28 cellular contexts compared by ENCODE assay signal in the genomic region with DNA sequence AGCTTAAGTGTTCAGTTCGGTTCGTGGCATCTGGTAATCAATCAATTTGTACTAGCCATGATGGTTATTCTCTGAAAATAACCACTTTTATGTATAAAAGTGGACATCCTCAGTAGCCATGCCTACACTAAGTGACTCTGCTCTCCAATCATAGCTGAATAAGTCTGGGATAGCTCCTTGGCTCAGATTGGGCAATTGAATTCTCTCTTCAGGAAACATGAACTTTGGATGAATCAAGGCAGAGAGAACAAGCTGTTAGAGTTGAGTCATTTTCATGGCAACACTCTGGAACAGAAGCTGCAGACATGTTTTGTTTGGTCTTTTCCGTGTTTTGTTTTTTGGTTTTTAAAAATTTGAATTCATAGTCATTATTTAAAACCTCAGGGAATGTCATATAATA.
A peak's percentile ranks its signal among the peaks of the same experiment; 100 is the strongest.
DNase-seq lines count a peak whose midpoint lies in the region; ATAC-seq and TF ChIP-seq lines count a peak whose summit lies in the region.
"Had no signal": no experiment of that assay in that cellular context is flagged by ENCODE, and none has a peak within 500 bp of the region (broad histone marks: within the 10 kb centered on the region; RNA-seq: fewer than 3 reads in every experiment).

No MANE protein-coding gene starts in this region.

- no peaks in the 10 kb centered on the region for H3K36me3 Mint-ChIP-seq in HFFc6 (ENCODE audit: low read depth)
- H3K36me3 Mint-ChIP-seq: activated naive CD4-positive, alpha-beta T cell treated with anti-CD3 and anti-CD28 coated beads, Interleukin-2, amount 50 U/mL, for 24 hours; memory B cell; T-cell had no signal

- H3K4me1 ChIP-seq in ACC112 (ENCODE audit: control insufficient read depth, insufficient read depth, low read length, unreplicated experiment) (peaks cover 26% of the 10 kb centered on the region), Karpas-422 (ENCODE audit: low read length) (no peaks in the 10 kb centered on the region), transverse colon (no peaks in the 10 kb centered on the region)
- H3K4me1 ChIP-seq: ascending aorta, Caco-2, stomach, tibial nerve had no signal

- no peak for ATAC-seq in GM18870 (IDR thresholded peaks at IDR 0.05; ENCODE audit: unreplicated experiment)
- ATAC-seq in GM21723 (IDR thresholded peaks at IDR 0.05; ENCODE audit: unreplicated experiment): no peak
- ATAC-seq: HCT116, T-cell had no signal

- TF ChIP-seq CTCF in HFFc6 (IDR thresholded peaks at IDR 0.05): no peak
- TF ChIP-seq CTCF in choroid plexus epithelial cell (conservative IDR thresholded peaks at IDR 0.05; ENCODE audit: low read depth, low read length): no peak
- no peak for TF ChIP-seq CTCF in transverse colon (IDR thresholded peaks at IDR 0.05)

- H3K36me3 ChIP-seq in ACC112 (ENCODE audit: insufficient read depth, low read length) (no peaks in the 10 kb centered on the region), Karpas-422 (ENCODE audit: insufficient read depth, low read length) (no peaks in the 10 kb centered on the region), transverse colon (no peaks in the 10 kb centered on the region)
- H3K36me3 ChIP-seq: ascending aorta, stomach, tibial nerve had no signal

- H3K4me3 ChIP-seq in ACC112 (ENCODE audit: low read depth, low read length) (no peak overlapping the region), choroid plexus epithelial cell (ENCODE audit: low read depth, low read length) (no peak overlapping the region), Karpas-422 (ENCODE audit: low read length) (no peak overlapping the region), transverse colon (no peak overlapping the region)
- H3K4me3 ChIP-seq: ascending aorta, stomach, tibial nerve had no signal

- H4K20me1 ChIP-seq in Karpas-422 (ENCODE audit: insufficient read depth, low read depth, low read length): no peaks in the 10 kb centered on the region

- H3K27me3 Mint-ChIP-seq in HFFc6 (ENCODE audit: insufficient read depth): no peaks in the 10 kb centered on the region; the same call in 1 of the 2 replicates
- H3K27me3 Mint-ChIP-seq: activated naive CD4-positive, alpha-beta T cell treated with anti-CD3 and anti-CD28 coated beads, Interleukin-2, amount 50 U/mL, for 24 hours; progenitor cell of endocrine pancreas had no signal

- H3K27me3 ChIP-seq in ACC112 (ENCODE audit: insufficient read depth, low read length) (no peaks in the 10 kb centered on the region), Karpas-422 (ENCODE audit: low read length) (no peaks in the 10 kb centered on the region), transverse colon (no peaks in the 10 kb centered on the region)
- H3K27me3 ChIP-seq: ascending aorta had no signal

- H3K9me3 Mint-ChIP-seq in HFFc6: no peaks in the 10 kb centered on the region
- H3K9me3 Mint-ChIP-seq: activated naive CD4-positive, alpha-beta T cell treated with anti-CD3 and anti-CD28 coated beads, Interleukin-2, amount 50 U/mL, for 24 hours; memory B cell; T-cell had no signal

- no peaks in the 10 kb centered on the region for H3K9me2 ChIP-seq in Karpas-422 (replicated peaks; ENCODE audit: insufficient read depth, low read length)

- peak; percentile 50 for DNase-seq in HFFc6
- peak; percentile 38 for DNase-seq in choroid plexus epithelial cell (ENCODE audit: low read depth)
- DNase-seq in iris pigment epithelial cell (ENCODE audit: low read depth): peak; percentile 62
- DNase-seq in Karpas-422: no peak
- DNase-seq in transverse colon: no peak
- DNase-seq: activated CD4-positive, alpha-beta T cell treated with anti-CD3 and anti-CD28 coated beads, Interleukin-2, amount 50 U/mL, for 48 hours; activated CD8-positive, alpha-beta memory T cell treated with anti-CD3 and anti-CD28 coated beads, Interleukin-2, amount 50 U/mL, for 4 hours; Caco-2; cerebellar nuclear complex; GF-D8; KBM-7; left cardiac atrium; NCI-H1436 treated with DMSO at 0.1 percent for 48 hours; NCI-H345; small intestine; stimulated activated CD4-positive, alpha-beta T cell treated with anti-CD3 and anti-CD28 coated beads, Interleukin-1b, Interleukin-23, amount 100 ng/mL, for 48 hours; stomach; T-cell had no signal

- WGBS in transverse colon (ENCODE audit: low coverage in 1 of 2), 2 donors: 70% methylated on average over 3 of the region's 3 CpGs; no CpG with 5 or more reads in 1 of the 2 donors

- no peak overlapping the region for H3K9ac ChIP-seq in Karpas-422 (ENCODE audit: low read length)

- peak overlapping the region; percentile 64; the same call in 1 of the 2 replicates for H3K27ac Mint-ChIP-seq in HFFc6
- H3K27ac Mint-ChIP-seq: activated naive CD4-positive, alpha-beta T cell treated with anti-CD3 and anti-CD28 coated beads, Interleukin-2, amount 50 U/mL, for 24 hours; memory B cell; progenitor cell of endocrine pancreas; T-cell had no signal

- TF ChIP-seq EP300 in transverse colon (IDR thresholded peaks at IDR 0.05; ENCODE audit: low read depth): no peak

- peak overlapping the region; percentile 42 for H3K4me3 Mint-ChIP-seq in HFFc6
- H3K4me3 Mint-ChIP-seq: activated naive CD4-positive, alpha-beta T cell treated with anti-CD3 and anti-CD28 coated beads, Interleukin-2, amount 50 U/mL, for 24 hours; memory B cell; T-cell had no signal

- H3K4me2 ChIP-seq in Karpas-422 (ENCODE audit: low read depth, low read length, poor library complexity, severe bottlenecking): no peak overlapping the region

- TF ChIP-seq POLR2A in transverse colon (IDR thresholded peaks at IDR 0.05): no peak

- no peaks in the 10 kb centered on the region for H3K79me2 ChIP-seq in ACC112 (ENCODE audit: control insufficient read depth, insufficient read depth, low read length, unreplicated experiment)
- no peaks in the 10 kb centered on the region for H3K79me2 ChIP-seq in Karpas-422 (ENCODE audit: low read length)

- in situ Hi-C loops in transverse colon (cut with MboI; ENCODE audit: low pct_ligation_motif_present in 1 of 4, low pct_unique_long_range_greater_than_20kb in 1 of 4, low sequenced_read_pairs in 3 of 4): no loop called here

- no peaks in the 10 kb centered on the region for H3K9me3 ChIP-seq in Karpas-422 (ENCODE audit: low read length)
- no peaks in the 10 kb centered on the region for H3K9me3 ChIP-seq in transverse colon
- H3K9me3 ChIP-seq: ascending aorta, Caco-2, stomach, tibial nerve had no signal

- H3K4me1 Mint-ChIP-seq in HFFc6 (ENCODE audit: low read depth): peaks cover 26% of the 10 kb centered on the region
- H3K4me1 Mint-ChIP-seq: activated naive CD4-positive, alpha-beta T cell treated with anti-CD3 and anti-CD28 coated beads, Interleukin-2, amount 50 U/mL, for 24 hours; memory B cell; T-cell had no signal

- H3K27ac ChIP-seq in ACC112 (ENCODE audit: low read depth, low read length) (peak overlapping the region; percentile 59), Karpas-422 (ENCODE audit: low read length) (no peak overlapping the region), transverse colon (no peak overlapping the region)
- H3K27ac ChIP-seq: ascending aorta, C4-2B, stomach, tibial nerve had no signal

- H2AFZ ChIP-seq in ACC112 (ENCODE audit: low read length, unreplicated experiment) (peak overlapping the region; percentile 56), Karpas-422 (ENCODE audit: low read length) (no peak overlapping the region)

- intact Hi-C loops in transverse colon (cut with DNase I; ENCODE audit: low total_unique reads): no loop called here

Comparison
In these comparisons a context has a peak if more than half of its experiments do, and no peak if none do; other contexts are left out.
1. DNase-seq: peak in HFFc6 (single experiment), choroid plexus epithelial cell (single experiment) and iris pigment epithelial cell (single experiment); none in Karpas-422 (single experiment) and transverse colon (single experiment).